Comparison of ENCODE assay signal across 7 cellular contexts in the genomic region with DNA sequence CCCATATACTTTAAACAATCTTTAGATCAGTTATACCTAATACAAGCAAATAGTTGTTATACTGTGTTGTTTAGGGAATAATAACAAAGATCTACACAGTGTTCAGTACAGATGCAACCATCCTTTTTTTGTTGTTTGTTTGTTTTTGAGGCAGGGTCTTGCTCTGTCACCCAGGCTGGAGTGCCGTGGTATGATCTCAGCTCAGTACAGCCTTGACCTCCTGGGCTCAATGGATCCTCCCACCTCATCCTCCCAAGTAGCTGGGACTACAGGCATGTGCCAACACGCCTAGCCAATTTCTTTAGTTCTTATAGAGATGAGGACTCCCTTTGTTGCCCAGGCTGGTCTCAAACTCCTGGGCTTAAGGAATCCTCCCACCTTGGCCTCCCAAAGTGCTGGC.
A peak's percentile ranks its signal among the peaks of the same experiment; 100 is the strongest.
DNase-seq lines count a peak whose midpoint lies in the region; ATAC-seq, FAIRE-seq and TF ChIP-seq lines count a peak whose summit lies in the region.
"Not testable (repeated sequence)": the region's sequence is repeated elsewhere in the genome, so short reads cannot be mapped to it uniquely, and the experiment has no call there.

No MANE protein-coding gene starts in this region.

- in situ Hi-C loops in mammary epithelial cell (cut with MboI; ENCODE audit: low sequenced_read_pairs in 2 of 2): not testable (repeated sequence)

- H4K20me1 ChIP-seq in mammary epithelial cell (ENCODE audit: insufficient read depth, low read length): not testable (repeated sequence)

- TF ChIP-seq RAD21 in A549 (conservative IDR thresholded peaks at IDR 0.05 in 1 of 2, IDR thresholded peaks at IDR 0.05 in 1 of 2): not testable (repeated sequence)

- not testable (repeated sequence) for ATAC-seq in A549

- not testable (repeated sequence) for TF ChIP-seq POLR2A in A549 (IDR thresholded peaks at IDR 0.05; ENCODE audit: low read length); spleen (IDR thresholded peaks at IDR 0.05)

- H2AFZ ChIP-seq in mammary epithelial cell (ENCODE audit: low read depth, low read length): peak overlapping the region; percentile 34

- POLR2A ChIA-PET in A549 (lab: Yijun Ruan, JAX): interaction anchor here (0.7 kb wide), 1 partner anchor 1210 kb away, joined by 3 read pairs; no protein-coding TSS in a partner anchor

- CTCF ChIA-PET in A549 (lab: Yijun Ruan, JAX): interaction anchor here (1.3 to 3.4 kb wide), 2 partner anchors 16 to 21 kb away, joined by 3 to 10 read pairs; no protein-coding TSS in a partner anchor
- CTCF ChIA-PET in mammary epithelial cell (lab: Charles Lee; ENCODE audit: low non-redundant PET): not testable (repeated sequence)

- not testable (repeated sequence) for H3K4me2 ChIP-seq in A549; mammary epithelial cell (ENCODE audit: insufficient read depth, low read depth, low read length)

- H3K27me3 ChIP-seq in mammary epithelial cell (ENCODE audit: insufficient read depth, low read length); spleen (replicated peaks in 1 of 7): not testable (repeated sequence)

- dilution Hi-C loops in mammary epithelial cell (cut with HindIII; ENCODE audit: low sequenced_read_pairs): not testable (repeated sequence)

- H3K9me3 ChIP-seq in A549; mammary epithelial cell (replicated peaks; ENCODE audit: insufficient read depth, low read length); spleen: not testable (repeated sequence)

- FAIRE-seq in A549 (lab: Jason Lieb, UNC): peak; percentile 13

- TF ChIP-seq EP300 in A549 (IDR thresholded peaks at IDR 0.05): not testable (repeated sequence)

- H3K36me3 ChIP-seq in mammary epithelial cell (ENCODE audit: insufficient read depth, low read length); spleen: not testable (repeated sequence)

- not testable (repeated sequence) for H3K9ac ChIP-seq in mammary epithelial cell (ENCODE audit: insufficient read depth, low read length)

- 69% methylated on average over 2 of the region's 2 CpGs for WGBS in A549 (ENCODE audit: missing lambda C conversion rate)
- 50% methylated on average over 2 of the region's 2 CpGs for whole genome bisulfite sequencing in mammary epithelial cell (ENCODE audit: low coverage, missing lambda C conversion rate)
- WGBS in spleen, 5 donors: 58 to 75% (median 69%) methylated on average over 2 of the region's 2 CpGs

- intact Hi-C loops in mammary epithelial cell (cut with micrococcal nuclease): not testable (repeated sequence)
- intact Hi-C loops in spleen (cut with DNase I; ENCODE audit: low total_unique reads): loop anchor here (10.0 kb wide), 1 partner anchor 66 kb away; no protein-coding TSS in a partner anchor

- not testable (repeated sequence) for H3K79me2 ChIP-seq in mammary epithelial cell (ENCODE audit: insufficient read depth, low read length)

- not testable (repeated sequence) for H3K4me1 ChIP-seq in A549; mammary epithelial cell (ENCODE audit: insufficient read depth, low read length); spleen

- not testable (repeated sequence) for BruUV-seq in mammary epithelial cell (replicated peaks; lab: Mats Ljungman, UMichigan)

- not testable (repeated sequence) for DNase-seq in A549 (ENCODE audit: low read depth in 1 of 2, low spot score in 1 of 2)
- peak; percentile 28 for DNase-seq in NCI-H69 (lab: John Stamatoyannopoulos, UW)
- peak; percentile 24 for DNase-seq in mammary epithelial cell
- peak; percentile 15 for DNase-seq in ecto neural progenitor cell (ENCODE audit: low spot score)
- DNase-seq in islet precursor cell: peak; percentile 22
- peak; percentile 14 for DNase-seq in mesenteric fat pad (ENCODE audit: low spot score)
- peak; percentile 22 for DNase-seq in spleen

- not testable (repeated sequence) for H3K4me3 ChIP-seq in A549; mammary epithelial cell (replicated peaks in 1 of 3; ENCODE audit: insufficient read depth in 1 of 3, low read depth in 2 of 3, low read length in 3 of 3); spleen

- H3K27ac ChIP-seq in A549; mammary epithelial cell (ENCODE audit: insufficient read depth, low read depth, low read length): not testable (repeated sequence)
- peak overlapping the region in 6 of 8 donors; percentile 36 to 59 (median 52) for H3K27ac ChIP-seq in spleen

- TF ChIP-seq CTCF in A549 (IDR thresholded peaks at IDR 0.05); mammary epithelial cell (conservative IDR thresholded peaks at IDR 0.05 in 1 of 2, IDR thresholded peaks at IDR 0.05 in 1 of 2; ENCODE audit: extremely low read depth in 1 of 2, insufficient read depth in 1 of 2, low read depth in 1 of 2, low read length in 2 of 2); spleen (IDR thresholded peaks at IDR 0.05 in 8 of 11, conservative IDR thresholded peaks at IDR 0.05 in 3 of 11): not testable (repeated sequence)
